In the genomic region with DNA sequence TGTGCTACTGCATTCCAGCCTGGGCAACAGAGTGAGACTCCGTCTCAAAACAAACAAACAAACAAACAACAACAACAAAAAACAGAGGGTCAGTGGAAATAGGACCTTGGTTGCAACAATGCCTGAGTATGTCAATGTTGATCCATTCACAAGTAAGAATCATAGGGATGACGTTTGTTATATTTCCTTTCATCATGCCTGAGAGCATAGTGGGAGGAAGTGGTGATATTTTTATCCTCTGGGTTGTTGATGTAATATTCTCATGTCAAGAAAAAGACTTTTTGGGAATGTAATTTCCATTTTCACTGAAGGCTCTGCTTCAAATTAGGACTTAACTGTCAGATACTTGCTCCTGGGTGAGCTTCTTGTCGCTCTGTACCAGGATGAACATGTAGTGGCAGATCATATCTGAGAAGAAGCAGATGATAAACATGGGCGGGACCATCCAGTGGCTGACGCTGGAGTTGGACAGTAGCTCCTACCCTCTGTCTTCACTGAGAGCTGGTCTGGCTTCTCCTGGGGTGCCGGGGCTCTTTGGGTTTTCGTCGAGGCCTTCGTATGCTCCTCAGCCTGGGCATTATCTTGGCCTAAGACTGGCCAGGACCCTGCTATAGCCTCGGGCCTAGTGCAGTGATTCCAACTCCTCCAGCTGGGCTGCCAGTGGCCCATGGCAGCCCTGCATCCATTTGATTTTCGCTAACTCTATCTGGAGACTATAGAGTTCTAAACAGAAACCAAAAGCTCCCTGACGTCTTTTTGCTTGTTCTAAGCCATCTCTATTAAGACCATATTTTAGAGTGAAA, we compare ENCODE assay signal across 8 cellular contexts. TPM values are rescaled to one million over a fixed set of nuclear protein-coding genes. Genes with fewer than 3 reads are reported as not detected.
DNase-seq lines count a peak whose midpoint lies in the region; ATAC-seq lines count a peak whose summit lies in the region.

No MANE protein-coding gene starts in this region.

- no peaks in the 10 kb centered on the region for H3K27me3 Mint-ChIP-seq in IgD-negative memory B cell

- no peaks in the 10 kb centered on the region for H3K9me3 Mint-ChIP-seq in IgD-negative memory B cell

- H3K4me3 Mint-ChIP-seq in IgD-negative memory B cell = peak overlapping the region; percentile 67 to 85 (median 70)

- peaks cover 21 to 35% (median 33%) of the 10 kb centered on the region in 3 donors for H3K4me1 Mint-ChIP-seq in IgD-negative memory B cell

- H3K27ac ChIP-seq in angular gyrus (ENCODE audit: low read depth, low read length) (peak overlapping the region; percentile 84), stomach smooth muscle (ENCODE audit: low read length) (peak overlapping the region; percentile 81)

- H3K9me3 ChIP-seq in stomach smooth muscle (ENCODE audit: control insufficient read depth in 2 of 2, low read length in 2 of 2) = no peaks in the 10 kb centered on the region

- DNase-seq in ACHN = peak; percentile 60
- DNase-seq in hepatic stellate cell (ENCODE audit: low spot score) = peak; percentile 38
- DNase-seq in T1000 (lab: John Stamatoyannopoulos, UW) = no peak

- H3K9ac ChIP-seq in stomach smooth muscle (ENCODE audit: low read length in 2 of 2) = peak overlapping the region; percentile 62 to 73

- in situ Hi-C loops in ACHN (cut with HindIII; ENCODE audit: low pct_ligation_motif_present, low pct_unique_long_range_greater_than_20kb, low sequenced_read_pairs) = no loop called here

- no peak for ATAC-seq in HG03045 (IDR thresholded peaks at IDR 0.05; ENCODE audit: unreplicated experiment)
- ATAC-seq in HG03469 (IDR thresholded peaks at IDR 0.05; ENCODE audit: unreplicated experiment) = no peak

- H3K4me3 ChIP-seq in stomach smooth muscle (ENCODE audit: low read length in 2 of 2) = peak overlapping the region; percentile 64 to 75

- H3K36me3 ChIP-seq in stomach smooth muscle (ENCODE audit: control insufficient read depth in 2 of 2, insufficient read depth in 2 of 2, low read length in 2 of 2) = no peaks in the 10 kb centered on the region

- peaks cover 9% of the 10 kb centered on the region for H3K4me1 ChIP-seq in stomach smooth muscle (ENCODE audit: control insufficient read depth, insufficient read depth, low read length)

- peaks cover 3% of the 10 kb centered on the region for H3K36me3 Mint-ChIP-seq in IgD-negative memory B cell

- H3K27me3 ChIP-seq in stomach smooth muscle (ENCODE audit: control insufficient read depth in 1 of 2, insufficient read depth in 2 of 2, low read length in 2 of 2) = no peaks in the 10 kb centered on the region

- H3K27ac Mint-ChIP-seq in IgD-negative memory B cell = peak overlapping the region; percentile 76 to 97 (median 94)

RNA-seq across cellular contexts. Expression of a gene that starts 19.6 kb away (rescaled TPM):
- polyA plus RNA-seq in IgD-negative memory B cell = 98.9 TPM

RNA-seq across cellular contexts. Expression of a gene that starts 58.2 kb away (rescaled TPM):
- polyA plus RNA-seq in IgD-negative memory B cell = 50.7 TPM
